In genomic region chr1:223250632-223251015, GRCh38 we compare ENCODE assay signal across 24 cellular contexts.
"Had no signal": no experiment of that assay in that cellular context is flagged by ENCODE, and none has a peak within 500 bp of the region (broad histone marks: within the 10 kb centered on the region; RNA-seq: fewer than 3 reads in every experiment).

No MANE protein-coding gene starts in this region.

- H3K27ac Mint-ChIP-seq: activated CD8-positive, alpha-beta T cell treated with anti-CD3 and anti-CD28 coated beads, Interleukin-2, amount 10 ng/mL, durations not matched to agents 7 days and 5 days; activated naive CD8-positive, alpha-beta T cell; activated T-cell treated with anti-CD3 and anti-CD28 coated beads, Interleukin-2, amount 50 U/mL, for 24 hours; activated T-helper 17 cell treated with anti-CD3 and anti-CD28 coated beads, Interleukin-2, amount 50 U/mL, for 72 hours; mesothelial cell of epicardium; natural killer cell; stimulated activated memory B cell treated with anti-CD40 and anti-IgM and Interleukin-4, amounts not matched to agents 10 μg/mL and 1 μg/mL and 100 μg/mL, for 72 hours; T-helper 2 cell treated with Interferon-gamma antibody and Interleukin-4, amounts not matched to agents 5 μg/mL and 100 μg/mL, for 36 hours; type B pancreatic cell had no signal

- H3K9me3 ChIP-seq: adrenal gland, ascending aorta, heart right ventricle, left ventricle myocardium inferior, prostate gland, stomach had no signal

- H3K27ac ChIP-seq: adrenal gland, ascending aorta, heart right ventricle, left ventricle myocardium inferior, prostate gland, SK-N-MC, stomach, VCaP had no signal

- H3K4me3 Mint-ChIP-seq: activated CD8-positive, alpha-beta T cell treated with anti-CD3 and anti-CD28 coated beads, Interleukin-2, amount 10 ng/mL, durations not matched to agents 7 days and 5 days; activated naive CD8-positive, alpha-beta T cell; activated T-cell treated with anti-CD3 and anti-CD28 coated beads, Interleukin-2, amount 50 U/mL, for 24 hours; activated T-helper 17 cell treated with anti-CD3 and anti-CD28 coated beads, Interleukin-2, amount 50 U/mL, for 72 hours; effector memory CD8-positive, alpha-beta T cell; mesothelial cell of epicardium; natural killer cell; stimulated activated memory B cell treated with anti-CD40 and anti-IgM and Interleukin-4, amounts not matched to agents 10 μg/mL and 1 μg/mL and 100 μg/mL, for 72 hours; T-helper 2 cell treated with Interferon-gamma antibody and Interleukin-4, amounts not matched to agents 5 μg/mL and 100 μg/mL, for 36 hours; type B pancreatic cell had no signal

- H3K27me3 ChIP-seq: adrenal gland, ascending aorta, heart right ventricle, stomach had no signal

- ATAC-seq: activated CD8-positive, alpha-beta T cell treated with anti-CD3 and anti-CD28 coated beads, Interleukin-2, amount 10 ng/mL, durations not matched to agents 7 days and 5 days; activated T-helper 17 cell treated with anti-CD3 and anti-CD28 coated beads, Interleukin-2, amount 50 U/mL, for 72 hours; effector memory CD8-positive, alpha-beta T cell; natural killer cell; right cardiac atrium; stimulated activated memory B cell treated with anti-CD40 and anti-IgM and Interleukin-4, amounts not matched to agents 10 μg/mL and 1 μg/mL and 100 μg/mL, for 72 hours had no signal

- H3K4me1 Mint-ChIP-seq: mesothelial cell of epicardium; stimulated activated memory B cell treated with anti-CD40 and anti-IgM and Interleukin-4, amounts not matched to agents 10 μg/mL and 1 μg/mL and 100 μg/mL, for 72 hours had no signal

- H3K4me1 ChIP-seq: ascending aorta, heart right ventricle, left ventricle myocardium inferior, prostate gland had no signal

- H3K36me3 ChIP-seq: adrenal gland, ascending aorta, heart right ventricle, left ventricle myocardium inferior, prostate gland, stomach had no signal

- H3K36me3 Mint-ChIP-seq: mesothelial cell of epicardium; natural killer cell; stimulated activated memory B cell treated with anti-CD40 and anti-IgM and Interleukin-4, amounts not matched to agents 10 μg/mL and 1 μg/mL and 100 μg/mL, for 72 hours; type B pancreatic cell had no signal

- H3K4me3 ChIP-seq: adrenal gland, ascending aorta, heart right ventricle, left ventricle myocardium inferior, prostate gland, SK-N-MC, stomach had no signal

- H3K27me3 Mint-ChIP-seq: activated naive CD8-positive, alpha-beta T cell; activated T-cell treated with anti-CD3 and anti-CD28 coated beads, Interleukin-2, amount 50 U/mL, for 24 hours; activated T-helper 17 cell treated with anti-CD3 and anti-CD28 coated beads, Interleukin-2, amount 50 U/mL, for 72 hours had no signal

- DNase-seq: activated CD4-positive, alpha-beta T cell treated with anti-CD3 and anti-CD28 coated beads, Interleukin-2, amount 50 U/mL, for 1 hour; activated CD4-positive, CD25-positive, alpha-beta regulatory T cell treated with anti-CD3 and anti-CD28 coated beads, Interleukin-2, amount 50 U/mL, for 72 hours; activated CD8-positive, alpha-beta T cell treated with anti-CD3 and anti-CD28 coated beads, Interleukin-2, amount 10 ng/mL, durations not matched to agents 7 days and 5 days; activated naive CD4-positive, alpha-beta T cell; activated T-cell treated with anti-CD3 and anti-CD28 coated beads, Interleukin-2, amount 50 U/mL, for 24 hours; central memory CD4-positive, alpha-beta T cell; effector memory CD8-positive, alpha-beta T cell; heart right ventricle; left ventricle myocardium inferior; natural killer cell; right cardiac atrium; stimulated activated CD4-positive, alpha-beta T cell treated with anti-CD3 and anti-CD28 coated beads, Interleukin-1b, Interleukin-23, amount 100 ng/mL, for 48 hours had no signal
